In the genomic region with DNA sequence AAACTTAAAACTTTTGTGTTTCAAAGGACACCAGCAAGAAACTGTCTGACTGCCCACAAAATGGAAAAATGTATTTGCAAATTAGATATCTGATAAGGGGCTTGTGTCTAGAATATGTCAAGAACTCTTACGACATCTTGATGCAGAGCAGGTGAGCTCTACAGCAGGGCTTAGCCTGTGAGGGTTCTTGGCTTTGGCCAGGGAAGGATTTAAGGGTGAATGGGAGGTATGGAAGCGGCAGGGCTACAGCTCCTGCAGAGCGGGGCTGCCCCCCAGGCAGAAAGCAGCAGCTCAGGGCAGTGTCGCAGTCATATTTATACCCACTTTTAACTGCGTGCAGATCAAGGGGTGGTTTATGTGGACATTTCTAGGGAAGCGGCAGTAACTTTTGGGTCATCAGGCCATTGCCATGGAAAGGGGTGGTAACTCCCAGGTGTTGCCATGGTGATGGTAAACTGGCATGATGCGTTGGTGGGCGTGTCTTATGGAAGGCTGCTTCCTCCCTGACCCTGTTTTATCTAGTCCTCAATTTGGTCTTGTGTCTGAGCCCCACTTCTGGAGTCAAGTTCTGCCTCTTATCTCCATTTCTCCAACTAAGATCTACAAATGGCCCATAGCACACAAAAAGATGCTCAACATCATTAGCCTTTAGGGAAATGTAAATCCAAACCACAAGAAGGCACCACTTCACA, we compare ENCODE assay signal across 1 cellular context.
TF ChIP-seq lines count a peak whose summit lies in the region.

No MANE protein-coding gene starts in this region.

TF ChIP-seq in K562, 482 proteins besides CTCF, POLR2A, EP300 and RAD21:
- TF ChIP-seq, protein P1, sequence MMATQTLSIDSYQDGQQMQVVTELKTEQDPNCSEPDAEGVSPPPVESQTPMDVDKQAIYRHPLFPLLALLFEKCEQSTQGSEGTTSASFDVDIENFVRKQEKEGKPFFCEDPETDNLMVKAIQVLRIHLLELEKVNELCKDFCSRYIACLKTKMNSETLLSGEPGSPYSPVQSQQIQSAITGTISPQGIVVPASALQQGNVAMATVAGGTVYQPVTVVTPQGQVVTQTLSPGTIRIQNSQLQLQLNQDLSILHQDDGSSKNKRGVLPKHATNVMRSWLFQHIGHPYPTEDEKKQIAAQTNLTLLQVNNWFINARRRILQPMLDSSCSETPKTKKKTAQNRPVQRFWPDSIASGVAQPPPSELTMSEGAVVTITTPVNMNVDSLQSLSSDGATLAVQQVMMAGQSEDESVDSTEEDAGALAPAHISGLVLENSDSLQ (IDR thresholded peaks at IDR 0.05): peak; percentile 40
- TF ChIP-seq CTBP1 (IDR thresholded peaks at IDR 0.05; ENCODE audit: borderline replicate concordance) (0 out of 2 replicates have a peak, but pooled peaks have one; percentile 31), MECOM (CRISPR knock-in tag; IDR thresholded peaks at IDR 0.05) (0 out of 2 replicates have a peak, but pooled peaks have one; percentile 52), CEBPB (tag; IDR thresholded peaks at IDR 0.05) (no peak), NFIC (IDR thresholded peaks at IDR 0.05) (no peak), RFX1 (IDR thresholded peaks at IDR 0.05) (peak; percentile 92)
TF ChIP-seq in K562: peak in this region for 4.
